In the genomic region with DNA sequence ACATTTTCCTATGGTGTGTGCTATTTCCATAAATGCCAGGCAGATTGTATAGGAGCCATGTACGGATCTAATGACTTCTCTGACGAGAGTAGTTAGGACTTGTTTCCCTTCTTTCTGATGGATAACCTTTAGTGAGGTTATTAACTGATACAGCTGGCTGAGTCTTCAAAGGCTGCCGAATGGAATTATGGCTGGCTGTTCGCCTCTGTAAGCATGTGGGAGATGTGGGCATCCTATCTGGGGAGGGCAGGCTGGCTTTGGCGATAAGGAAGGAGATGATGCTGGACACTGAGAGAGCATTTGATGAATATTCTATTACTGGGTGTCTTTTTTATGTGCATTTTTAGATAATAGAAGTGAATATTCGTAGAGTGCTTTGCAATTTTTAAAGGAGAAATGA, we compare ENCODE assay signal across 27 cellular contexts. TPM values are rescaled to one million over a fixed set of nuclear protein-coding genes. Genes with fewer than 3 reads are reported as not detected.
A peak's percentile ranks its signal among the peaks of the same experiment; 100 is the strongest.
DNase-seq lines count a peak whose midpoint lies in the region; ATAC-seq, FAIRE-seq and TF ChIP-seq lines count a peak whose summit lies in the region.
"Had no signal": no experiment of that assay in that cellular context is flagged by ENCODE, and none has a peak within 500 bp of the region (broad histone marks: within the 10 kb centered on the region; RNA-seq: fewer than 3 reads in every experiment).

No MANE protein-coding gene starts in this region.

- DNase-seq in colonic mucosa (peak; percentile 41), mucosa of descending colon (peak in 2 of 3 donors; percentile 45 to 81), prostate gland (ENCODE audit: low spot score) (peak; percentile 49), type B pancreatic cell (ENCODE audit: extremely low spot score, unreplicated experiment) (no peak), GM19239 (ENCODE audit: insufficient read length, low spot score) (no peak), OCI-LY7 (ENCODE audit: low spot score) (no peak), HUDEP-2 (lab: John Stamatoyannopoulos, UW; ENCODE audit: unreplicated experiment in 76 of 76) (no peak)
- DNase-seq: ACHN; BE2C; C1 segment of cervical spinal cord; CD4-positive, CD25-positive, alpha-beta regulatory T cell; CD8-positive, alpha-beta memory T cell; COR-L47; DMS 273 treated with DMSO at 0.1 percent for 48 hours; DMS53; DND-41; EL; GM23248 had no signal

- no peaks in the 10 kb centered on the region for H3K79me2 ChIP-seq in OCI-LY7 (ENCODE audit: insufficient read depth, low read depth, low read length)

- CTCF ChIA-PET in OCI-LY7 (lab: Charles Lee; ENCODE audit: unreplicated experiment), result no interaction called here

- H4K20me1 ChIP-seq in OCI-LY7 (ENCODE audit: insufficient read depth, low read length), result no peaks in the 10 kb centered on the region

- H3K4me1 ChIP-seq in colonic mucosa, result no peaks in the 10 kb centered on the region
- H3K4me1 ChIP-seq in mucosa of descending colon (ENCODE audit: low read depth), result peaks cover 10% of the 10 kb centered on the region
- H3K4me1 ChIP-seq in prostate gland (replicated peaks), result peaks cover 8% of the 10 kb centered on the region
- H3K4me1 ChIP-seq in OCI-LY7 (ENCODE audit: insufficient read depth, low read length, poor library complexity, severe bottlenecking), result no peaks in the 10 kb centered on the region
- H3K4me1 ChIP-seq: BE2C had no signal

- H3K9ac ChIP-seq in colonic mucosa (ENCODE audit: low read depth in 2 of 2, low read length in 2 of 2), result no peak overlapping the region
- H3K9ac ChIP-seq: GM23248 had no signal

- peak overlapping the region; percentile 11 for H3K27ac Mint-ChIP-seq in type B pancreatic cell
- H3K27ac Mint-ChIP-seq: CD4-positive, CD25-positive, alpha-beta regulatory T cell; CD8-positive, alpha-beta memory T cell; IgD-negative memory B cell had no signal

- H2AFZ ChIP-seq in OCI-LY7 (ENCODE audit: low read length), result no peak overlapping the region
- H2AFZ ChIP-seq: GM23248 had no signal

- H3K4me3 ChIP-seq in colonic mucosa (no peak overlapping the region), mucosa of descending colon (no peak overlapping the region), prostate gland (no peak overlapping the region), OCI-LY7 (ENCODE audit: low read depth, low read length, poor library complexity, severe bottlenecking) (no peak overlapping the region)
- H3K4me3 ChIP-seq: GM12878, GM23248, HAP-1 had no signal

- intact Hi-C loops in colonic mucosa (cut with DNase I), result no loop called here
- intact Hi-C loops in mucosa of descending colon (cut with DNase I, micrococcal nuclease), result no loop called here
- intact Hi-C loops in prostate gland (cut with DNase I), result no loop called here
- intact Hi-C loops in OCI-LY7 (cut with micrococcal nuclease; ENCODE audit: unreplicated experiment), result no loop called here

- H3K27me3 ChIP-seq in colonic mucosa, result no peaks in the 10 kb centered on the region
- no peaks in the 10 kb centered on the region for H3K27me3 ChIP-seq in prostate gland (replicated peaks; ENCODE audit: insufficient read depth)
- H3K27me3 ChIP-seq: BE2C had no signal

- no peak for TF ChIP-seq POLR2A in prostate gland (IDR thresholded peaks at IDR 0.05)

- TF ChIP-seq CTCF in colonic mucosa (IDR thresholded peaks at IDR 0.05) (no peak), mucosa of descending colon (IDR thresholded peaks at IDR 0.05) (no peak), prostate gland (IDR thresholded peaks at IDR 0.05) (no peak), type B pancreatic cell (conservative IDR thresholded peaks at IDR 0.05) (no peak), OCI-LY7 (conservative IDR thresholded peaks at IDR 0.05; ENCODE audit: low read length) (no peak)

- H3K36me3 ChIP-seq in colonic mucosa (no peaks in the 10 kb centered on the region), mucosa of descending colon (ENCODE audit: low read depth) (no peaks in the 10 kb centered on the region), prostate gland (no peaks in the 10 kb centered on the region), OCI-LY7 (ENCODE audit: insufficient read depth, low read length) (no peaks in the 10 kb centered on the region)
- H3K36me3 ChIP-seq: BE2C, HAP-1 had no signal

- H3K27me3 Mint-ChIP-seq in type B pancreatic cell, result no peaks in the 10 kb centered on the region

- no peak overlapping the region for H3K4me3 Mint-ChIP-seq in type B pancreatic cell
- H3K4me3 Mint-ChIP-seq: CD4-positive, CD25-positive, alpha-beta regulatory T cell; CD8-positive, alpha-beta memory T cell had no signal

- no peak overlapping the region for H3K4me2 ChIP-seq in OCI-LY7 (ENCODE audit: low read length)

- no peaks in the 10 kb centered on the region for H3K9me2 ChIP-seq in OCI-LY7 (ENCODE audit: insufficient read depth, low read length)

- POLR2A ChIA-PET in OCI-LY7 (lab: Charles Lee), result no interaction called here

- no peaks in the 10 kb centered on the region for H3K36me3 Mint-ChIP-seq in type B pancreatic cell
- H3K36me3 Mint-ChIP-seq: CD4-positive, CD25-positive, alpha-beta regulatory T cell; CD8-positive, alpha-beta memory T cell had no signal

- 48% methylated on average over 6 of the region's 6 CpGs for WGBS in prostate gland

- H3K9me3 Mint-ChIP-seq in type B pancreatic cell, result no peaks in the 10 kb centered on the region
- H3K9me3 Mint-ChIP-seq: IgD-negative memory B cell had no signal

- ATAC-seq in mucosa of descending colon, result peak; percentile 75
- ATAC-seq: GM12878, HepG2 had no signal

- no peak for FAIRE-seq in GM19239 (lab: Jason Lieb, UNC)
- FAIRE-seq: A204.1, GM12878, HepG2, HTR-8/SVneo had no signal

- peaks cover 11% of the 10 kb centered on the region for H3K4me1 Mint-ChIP-seq in type B pancreatic cell (ENCODE audit: unreplicated experiment)
- H3K4me1 Mint-ChIP-seq: CD4-positive, CD25-positive, alpha-beta regulatory T cell; CD8-positive, alpha-beta memory T cell; IgD-negative memory B cell had no signal

- H3K9me3 ChIP-seq in colonic mucosa, result no peaks in the 10 kb centered on the region
- no peaks in the 10 kb centered on the region for H3K9me3 ChIP-seq in mucosa of descending colon
- no peaks in the 10 kb centered on the region for H3K9me3 ChIP-seq in prostate gland
- no peaks in the 10 kb centered on the region for H3K9me3 ChIP-seq in OCI-LY7 (ENCODE audit: low read length)
- H3K9me3 ChIP-seq: BE2C, HAP-1 had no signal

- H3K27ac ChIP-seq in colonic mucosa (no peak overlapping the region), prostate gland (peak overlapping the region; percentile 42 to 68), OCI-LY7 (ENCODE audit: low read depth, low read length, poor library complexity, severe bottlenecking) (no peak overlapping the region)
- H3K27ac ChIP-seq: GM23248, HL-60 had no signal

- no TSS peak for BruUV-seq in OCI-LY7 (replicated peaks; lab: Mats Ljungman, UMichigan)

RNA-seq across cellular contexts. Expression of a gene that starts 3.2 kb away (rescaled TPM):
- total RNA-seq in colonic mucosa (not detected), mucosa of descending colon (not detected), prostate gland (not detected), type B pancreatic cell (ENCODE audit: low replicate concordance) (not detected in 2 replicates), OCI-LY7 (2022) (not detected in 2 replicates)
- not detected in 2 replicates for total RNA-seq in OCI-LY7 (2014; rRNA removed; shearing (Covaris generic))
- total RNA-seq: CD4-positive, CD25-positive, alpha-beta regulatory T cell; CD8-positive, alpha-beta memory T cell; G401; GM12878; GM23248; H4; HepG2 had no signal

RNA-seq across cellular contexts. Expression of a gene that starts 53.3 kb away (rescaled TPM):
- total RNA-seq in colonic mucosa (10 to 100 TPM; 22.2 to 23.8 TPM), mucosa of descending colon (10 to 100 TPM; 10.1 to 24.3 (median 21.1) TPM), prostate gland (10 to 100 TPM; 41.0 to 80.1 TPM), type B pancreatic cell (ENCODE audit: low replicate concordance) (24.0 and 31.7 TPM in 2 replicates), OCI-LY7 (2022) (not detected in 2 replicates)
- total RNA-seq in OCI-LY7 (2014; rRNA removed; shearing (Covaris generic)), result not detected in 2 replicates
- total RNA-seq: CD4-positive, CD25-positive, alpha-beta regulatory T cell; G401 had no signal

Comparison
In these comparisons a context has a peak if more than half of its experiments do, and no peak if none do; other contexts are left out.
1. DNase-seq: peak in colonic mucosa (single experiment), mucosa of descending colon (2 of 3) and prostate gland (single experiment); none in type B pancreatic cell (single experiment), GM19239 (single experiment), OCI-LY7 (single experiment) and HUDEP-2 (0 of 76).
2. H3K27ac ChIP-seq: peak in prostate gland (2 of 2); none in colonic mucosa (single experiment) and OCI-LY7 (single experiment).
3. RNA of a gene that starts 53.3 kb away (total RNA-seq): 41.0 to 80.1 TPM in prostate gland, 24.0 to 31.7 TPM in type B pancreatic cell, 22.2 to 23.8 TPM in colonic mucosa and 10.1 to 24.3 TPM in mucosa of descending colon; not detected in OCI-LY7; every median in the first group is over 10 times any median in the second.